Comparison of ENCODE assay signal across 9 cellular contexts in genomic region chr14:20642182-20642581, GRCh38. TPM values are rescaled to one million over a fixed set of nuclear protein-coding genes. Genes with fewer than 3 reads are reported as not detected.
"Had no signal": no experiment of that assay in that cellular context is flagged by ENCODE, and none has a peak within 500 bp of the region (broad histone marks: within the 10 kb centered on the region; RNA-seq: fewer than 3 reads in every experiment).

No MANE protein-coding gene starts in this region.

- H3K36me3 Mint-ChIP-seq: IgD-negative memory B cell had no signal

- H3K4me2 ChIP-seq: GM23338 had no signal

- H3K4me3 ChIP-seq: GM23338 had no signal

- H3K27ac Mint-ChIP-seq: GM23338, H9, IgD-negative memory B cell had no signal

- H3K4me3 Mint-ChIP-seq: GM23338, H9, IgD-negative memory B cell had no signal

- H3K27ac ChIP-seq: HL-60 had no signal

- H3K9me3 Mint-ChIP-seq: GM23338, H9, IgD-negative memory B cell had no signal

- ATAC-seq: GM23338, HepG2 had no signal

- H3K4me1 Mint-ChIP-seq: GM23338 had no signal

- H2AFZ ChIP-seq: GM23338 had no signal

- DNase-seq: H9, HCEC 1CT, KG1 had no signal

RNA-seq across cellular contexts. Expression of gene OR6S1, which starts 0.7 kb away (rescaled TPM):
- total RNA-seq: GM23338, H1, H9, HepG2, HT1080 had no signal
- polyA plus RNA-seq: GM23338, H1, IgD-negative memory B cell had no signal

RNA-seq across cellular contexts. Expression of gene RNASE4, which starts 42.2 kb away (rescaled TPM):
- total RNA-seq: H9 had no signal

RNA-seq across cellular contexts. Expression of gene RNASE12, which starts 51.0 kb away (rescaled TPM):
- total RNA-seq: GM23338, H1, H9, HepG2, HT1080 had no signal
- polyA plus RNA-seq: GM23338, H1, HepG2, IgD-negative memory B cell had no signal

RNA-seq across cellular contexts. Expression of gene RNASE11, which starts 54.4 kb away (rescaled TPM):
- total RNA-seq: GM23338, H1, H9, HepG2, HT1080 had no signal
- polyA plus RNA-seq: GM23338, H1, HepG2, IgD-negative memory B cell had no signal
